11 cellular contexts compared by ENCODE assay signal in genomic region chr17:50347894-50348291, GRCh38. TPM values are rescaled to one million over a fixed set of nuclear protein-coding genes. Genes with fewer than 3 reads are reported as not detected.
A peak's percentile ranks its signal among the peaks of the same experiment; 100 is the strongest.
DNase-seq lines count a peak whose midpoint lies in the region; ATAC-seq and TF ChIP-seq lines count a peak whose summit lies in the region.
"Had no signal": no experiment of that assay in that cellular context is flagged by ENCODE, and none has a peak within 500 bp of the region (broad histone marks: within the 10 kb centered on the region; RNA-seq: fewer than 3 reads in every experiment).

No MANE protein-coding gene starts in this region.

- no peaks in the 10 kb centered on the region for H3K27me3 Mint-ChIP-seq in T-helper 1 cell treated with Interleukin-12 subunit alpha and Interleukin-12 subunit beta and Interleukin-4 antibody, amounts not matched to agents 30 μg/mL and 1 μg/mL, for 36 hours (ENCODE audit: low read depth)
- H3K27me3 Mint-ChIP-seq in endothelial cell (ENCODE audit: unreplicated experiment), result peaks cover 16% of the 10 kb centered on the region

- H3K79me2 ChIP-seq in OCI-LY7 (ENCODE audit: insufficient read depth, low read depth, low read length), result no peaks in the 10 kb centered on the region; the same call in 1 of the 2 replicates

- peak overlapping the region; percentile 88 for H3K4me3 Mint-ChIP-seq in T-helper 1 cell treated with Interleukin-12 subunit alpha and Interleukin-12 subunit beta and Interleukin-4 antibody, amounts not matched to agents 30 μg/mL and 1 μg/mL, for 36 hours
- H3K4me3 Mint-ChIP-seq in endothelial cell (ENCODE audit: unreplicated experiment), result peak overlapping the region; percentile 94

- DNase-seq in T-helper 1 cell (no peak), OCI-LY7 (ENCODE audit: low spot score) (no peak), endothelial cell (ENCODE audit: low spot score) (no peak), dorsolateral prefrontal cortex (no peak), posterior cingulate gyrus (no peak)
- DNase-seq: activated CD4-positive, alpha-beta T cell treated with anti-CD3 and anti-CD28 coated beads, Interleukin-2, amount 50 U/mL, for 4 hours; SHP77 treated with DMSO at 0.1 percent for 48 hours; stimulated activated CD4-positive, alpha-beta T cell treated with anti-CD3 and anti-CD28 coated beads, Interleukin-2, amount 100 ng/mL, for 24 hours had no signal

- H3K27me3 ChIP-seq in rectal smooth muscle tissue (ENCODE audit: control insufficient read depth, insufficient read depth, low read length) (no peaks in the 10 kb centered on the region), dorsolateral prefrontal cortex (no peaks in the 10 kb centered on the region)

- H3K4me1 ChIP-seq in OCI-LY7 (ENCODE audit: insufficient read depth, low read length, poor library complexity, severe bottlenecking) (peaks cover 16% of the 10 kb centered on the region), rectal smooth muscle tissue (ENCODE audit: control insufficient read depth, insufficient read depth, low read length) (peaks cover 13% of the 10 kb centered on the region)

- H3K9ac ChIP-seq in rectal smooth muscle tissue (ENCODE audit: low read length), result no peak overlapping the region

- H3K4me3 ChIP-seq in OCI-LY7 (ENCODE audit: low read depth, low read length, poor library complexity, severe bottlenecking), result peak overlapping the region; percentile 82
- peak overlapping the region; percentile 67 for H3K4me3 ChIP-seq in rectal smooth muscle tissue (ENCODE audit: low read length)
- H3K4me3 ChIP-seq in dorsolateral prefrontal cortex, result peak overlapping the region in 20 of 59 donors; percentile 74 to 94 (median 86)

- peak overlapping the region; percentile 53 for H3K27ac Mint-ChIP-seq in T-helper 1 cell treated with Interleukin-12 subunit alpha and Interleukin-12 subunit beta and Interleukin-4 antibody, amounts not matched to agents 30 μg/mL and 1 μg/mL, for 36 hours
- H3K27ac Mint-ChIP-seq in endothelial cell (ENCODE audit: unreplicated experiment), result peak overlapping the region; percentile 83

- CTCF ChIA-PET in OCI-LY7 (lab: Charles Lee; ENCODE audit: unreplicated experiment), result no interaction called here

- intact Hi-C loops in OCI-LY7 (cut with micrococcal nuclease; ENCODE audit: unreplicated experiment) (loop anchor here (5.0 kb wide), 1 partner anchor 129 kb away; the partner anchor contains the start of gene RSAD1), dorsolateral prefrontal cortex (cut with DNase I) (no loop called here), posterior cingulate gyrus (cut with DNase I) (no loop called here)

- H4K20me1 ChIP-seq in OCI-LY7 (ENCODE audit: insufficient read depth, low read length), result no peaks in the 10 kb centered on the region

- no peak for ATAC-seq in HG03159 (IDR thresholded peaks at IDR 0.05; ENCODE audit: unreplicated experiment)

- H3K4me1 Mint-ChIP-seq in T-helper 1 cell treated with Interleukin-12 subunit alpha and Interleukin-12 subunit beta and Interleukin-4 antibody, amounts not matched to agents 30 μg/mL and 1 μg/mL, for 36 hours (ENCODE audit: low read depth), result peaks cover 29% of the 10 kb centered on the region
- peaks cover 29% of the 10 kb centered on the region for H3K4me1 Mint-ChIP-seq in endothelial cell (ENCODE audit: unreplicated experiment)

- BruUV-seq in OCI-LY7 (replicated peaks; lab: Mats Ljungman, UMichigan), result no TSS peak

- H3K36me3 ChIP-seq in OCI-LY7 (ENCODE audit: insufficient read depth, low read length) (no peaks in the 10 kb centered on the region), rectal smooth muscle tissue (ENCODE audit: control insufficient read depth, insufficient read depth, low read length) (no peaks in the 10 kb centered on the region)

- H3K27ac ChIP-seq in OCI-LY7 (ENCODE audit: low read depth, low read length, poor library complexity, severe bottlenecking) (no peak overlapping the region), rectal smooth muscle tissue (ENCODE audit: low read depth, low read length) (no peak overlapping the region), dorsolateral prefrontal cortex (no peak overlapping the region)

- H3K9me3 ChIP-seq in OCI-LY7 (ENCODE audit: low read length), result no peaks in the 10 kb centered on the region

- H3K36me3 Mint-ChIP-seq in T-helper 1 cell treated with Interleukin-12 subunit alpha and Interleukin-12 subunit beta and Interleukin-4 antibody, amounts not matched to agents 30 μg/mL and 1 μg/mL, for 36 hours (ENCODE audit: low read depth), result peaks cover 2% of the 10 kb centered on the region
- peaks cover 14% of the 10 kb centered on the region for H3K36me3 Mint-ChIP-seq in endothelial cell (ENCODE audit: low read depth, unreplicated experiment)

- H2AFZ ChIP-seq in OCI-LY7 (ENCODE audit: low read length), result no peak overlapping the region

- no peaks in the 10 kb centered on the region for H3K9me2 ChIP-seq in OCI-LY7 (ENCODE audit: insufficient read depth, low read length)

- no peaks in the 10 kb centered on the region for H3K9me3 Mint-ChIP-seq in T-helper 1 cell treated with Interleukin-12 subunit alpha and Interleukin-12 subunit beta and Interleukin-4 antibody, amounts not matched to agents 30 μg/mL and 1 μg/mL, for 36 hours
- no peaks in the 10 kb centered on the region for H3K9me3 Mint-ChIP-seq in endothelial cell (ENCODE audit: unreplicated experiment)

- POLR2A ChIA-PET in OCI-LY7 (lab: Charles Lee), result no interaction called here

- TF ChIP-seq CTCF in OCI-LY7 (conservative IDR thresholded peaks at IDR 0.05; ENCODE audit: low read length) (no peak), endothelial cell (IDR thresholded peaks at IDR 0.05; ENCODE audit: unreplicated experiment) (no peak), dorsolateral prefrontal cortex (IDR thresholded peaks at IDR 0.05 in 54 of 56, conservative IDR thresholded peaks at IDR 0.05 in 2 of 56; ENCODE audit: low read depth in 1 of 56, partially characterized antibody in 56 of 56) (no peak)

- H3K4me2 ChIP-seq in OCI-LY7 (ENCODE audit: low read length), result peak overlapping the region; percentile 98; the same call in 1 of the 2 replicates

RNA-seq across cellular contexts. Expression of gene XYLT2, which starts 2.0 kb away (rescaled TPM):
- total RNA-seq in OCI-LY7 (2014; rRNA removed; shearing (Covaris generic)), result 22.4 and 22.5 TPM in 2 replicates
- total RNA-seq in OCI-LY7 (2022) (20.9 and 25.5 TPM in 2 replicates), endothelial cell (ENCODE audit: unreplicated experiment) (23.1 TPM), dorsolateral prefrontal cortex (10 to 100 TPM; 13.3 to 28.9 (median 19.3) TPM)

RNA-seq across cellular contexts. Expression of gene MRPL27, which starts 25.1 kb away (rescaled TPM):
- 80.2 and 85.1 TPM in 2 replicates for total RNA-seq in OCI-LY7 (2014; rRNA removed; shearing (Covaris generic))
- total RNA-seq in OCI-LY7 (2022), result 63.9 and 68.8 TPM in 2 replicates
- total RNA-seq in endothelial cell (ENCODE audit: unreplicated experiment), result 38.9 TPM
- total RNA-seq in dorsolateral prefrontal cortex, result 10 to 100 TPM; 38.9 to 85.2 (median 61.6) TPM

RNA-seq across cellular contexts. Expression of gene EME1, which starts 25.1 kb away (rescaled TPM):
- total RNA-seq in OCI-LY7 (2014; rRNA removed; shearing (Covaris generic)), result 25.2 and 34.0 TPM in 2 replicates
- total RNA-seq in OCI-LY7 (2022), result 34.2 and 38.2 TPM in 2 replicates
- 6.1 TPM for total RNA-seq in endothelial cell (ENCODE audit: unreplicated experiment)
- total RNA-seq in dorsolateral prefrontal cortex, result 1 to 10 TPM in 73 of 120 experiments, under 1 TPM in 36, not detected in 11; 0.19 to 4.9 (median 1.3) TPM

RNA-seq across cellular contexts. Expression of gene LRRC59, which starts 49.4 kb away (rescaled TPM):
- 81.9 and 87.4 TPM in 2 replicates for total RNA-seq in OCI-LY7 (2014; rRNA removed; shearing (Covaris generic))
- total RNA-seq in OCI-LY7 (2022) (111 and 125 TPM in 2 replicates), endothelial cell (ENCODE audit: unreplicated experiment) (64.2 TPM), dorsolateral prefrontal cortex (10 to 100 TPM; 26.1 to 54.3 (median 38.0) TPM)
